In the genomic region with DNA sequence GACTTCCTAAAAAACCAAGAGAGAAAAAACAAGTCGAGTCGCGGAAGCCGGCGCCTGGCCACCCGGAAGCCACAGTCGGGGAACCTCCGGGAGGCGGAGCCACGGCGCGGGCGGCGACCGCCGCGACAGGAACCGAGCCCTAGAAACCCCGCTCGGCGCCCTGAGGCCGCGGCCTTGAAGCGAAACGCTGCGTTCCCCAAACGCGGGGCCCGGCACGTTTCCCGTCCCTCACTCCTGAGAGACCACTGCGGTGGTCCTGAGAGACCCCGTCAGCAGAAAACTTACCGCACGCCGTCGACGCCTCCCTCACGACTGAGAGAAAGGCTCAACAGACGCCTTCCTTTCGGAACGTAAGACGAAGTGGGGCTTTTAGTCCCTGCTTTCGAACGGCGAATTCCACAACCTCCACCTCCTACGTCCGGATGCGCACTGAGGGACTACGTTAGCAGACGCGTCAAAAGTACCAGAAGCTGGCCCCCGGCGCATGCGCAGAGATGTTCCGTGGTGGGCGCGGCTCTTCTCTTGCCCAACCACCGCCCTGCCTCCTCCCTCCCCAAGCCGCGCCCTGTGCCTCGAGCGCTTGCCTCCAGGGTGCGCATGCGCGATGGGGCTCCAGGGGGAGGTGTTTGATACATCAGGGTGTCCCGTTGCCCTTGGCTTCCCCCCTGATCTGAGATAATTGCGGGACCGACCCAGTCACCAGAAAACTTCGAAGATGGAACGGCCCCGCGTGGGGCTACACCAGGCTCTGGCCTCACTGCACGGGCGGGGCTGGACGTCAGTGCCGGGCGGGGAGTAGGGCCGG, we compare ENCODE assay signal across 8 cellular contexts. TPM values are rescaled to one million over a fixed set of nuclear protein-coding genes. Genes with fewer than 3 reads are reported as not detected.
DNase-seq lines count a peak whose midpoint lies in the region; ATAC-seq and TF ChIP-seq lines count a peak whose summit lies in the region.

A gene with protein sequence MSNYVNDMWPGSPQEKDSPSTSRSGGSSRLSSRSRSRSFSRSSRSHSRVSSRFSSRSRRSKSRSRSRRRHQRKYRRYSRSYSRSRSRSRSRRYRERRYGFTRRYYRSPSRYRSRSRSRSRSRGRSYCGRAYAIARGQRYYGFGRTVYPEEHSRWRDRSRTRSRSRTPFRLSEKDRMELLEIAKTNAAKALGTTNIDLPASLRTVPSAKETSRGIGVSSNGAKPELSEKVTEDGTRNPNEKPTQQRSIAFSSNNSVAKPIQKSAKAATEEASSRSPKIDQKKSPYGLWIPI (minus strand): TSS at position 431 of the 805 bp plus-strand sequence. CDS start 491 bp downstream, outside the sequence.

- H3K9me3 Mint-ChIP-seq in activated naive CD8-positive, alpha-beta T cell (ENCODE audit: low read depth): no peaks in the 10 kb centered on the region
- peaks cover 7% of the 10 kb centered on the region for H3K9me3 Mint-ChIP-seq in glutamatergic neuron (ENCODE audit: unreplicated experiment)

- H3K36me3 Mint-ChIP-seq in activated naive CD8-positive, alpha-beta T cell: peaks cover 17% of the 10 kb centered on the region
- H3K36me3 Mint-ChIP-seq in glutamatergic neuron (ENCODE audit: unreplicated experiment): no peaks in the 10 kb centered on the region

- H3K27ac ChIP-seq in osteoblast (ENCODE audit: low read depth, low read length) (peak within 1 kb of the TSS; percentile 99), thoracic aorta (peak within 1 kb of the TSS; percentile 100)

- H3K4me3 ChIP-seq in GM06990 (replicated peaks; ENCODE audit: low read depth, low read length) (peak within 1 kb of the TSS; percentile 88), osteoblast (ENCODE audit: insufficient read depth, low read length) (peak within 1 kb of the TSS; percentile 100), thoracic aorta (peak within 1 kb of the TSS; percentile 98)

- peaks cover 45% of the 10 kb centered on the region for H3K4me1 Mint-ChIP-seq in activated naive CD8-positive, alpha-beta T cell (ENCODE audit: low read depth)
- H3K4me1 Mint-ChIP-seq in glutamatergic neuron (ENCODE audit: low read depth, unreplicated experiment): peaks cover 10% of the 10 kb centered on the region

- H3K27ac Mint-ChIP-seq in activated naive CD8-positive, alpha-beta T cell: peak within 1 kb of the TSS; percentile 98
- peak within 1 kb of the TSS; percentile 97 for H3K27ac Mint-ChIP-seq in glutamatergic neuron (ENCODE audit: unreplicated experiment)

- peaks cover 10% of the 10 kb centered on the region for H3K36me3 ChIP-seq in GM06990 (ENCODE audit: control insufficient read depth, insufficient read depth, low read length)
- H3K36me3 ChIP-seq in osteoblast (ENCODE audit: insufficient read depth, low read length): peaks cover 37% of the 10 kb centered on the region
- H3K36me3 ChIP-seq in thoracic aorta: peaks cover 27% of the 10 kb centered on the region

- H3K27me3 ChIP-seq in GM06990 (replicated peaks; ENCODE audit: control insufficient read depth, insufficient read depth, low read length) (no peaks in the 10 kb centered on the region), osteoblast (ENCODE audit: insufficient read depth, low read length) (no peaks in the 10 kb centered on the region), thoracic aorta (replicated peaks; ENCODE audit: insufficient read depth) (no peaks in the 10 kb centered on the region)

- peaks cover 25% of the 10 kb centered on the region for H3K4me1 ChIP-seq in osteoblast (ENCODE audit: insufficient read depth, low read length)
- H3K4me1 ChIP-seq in thoracic aorta (ENCODE audit: control insufficient read depth in 1 of 2, low read depth in 2 of 2): peaks cover 20 to 35% of the 10 kb centered on the region in 2 donors

- peak within 1 kb of the TSS; percentile 87 for H3K4me2 ChIP-seq in osteoblast (ENCODE audit: insufficient read depth, low read length)

- H4K20me1 ChIP-seq in osteoblast (ENCODE audit: insufficient read depth, low read length): peaks cover 38% of the 10 kb centered on the region

- H3K4me3 Mint-ChIP-seq in activated naive CD8-positive, alpha-beta T cell: peak within 1 kb of the TSS; percentile 96
- H3K4me3 Mint-ChIP-seq in glutamatergic neuron (ENCODE audit: unreplicated experiment): peak within 1 kb of the TSS; percentile 98

- peak; percentile 98 for DNase-seq in GM06990 (ENCODE audit: extremely low read depth, insufficient read length)
- DNase-seq in NCI-H1092 treated with DMSO at 0.1 percent for 48 hours (lab: John Stamatoyannopoulos, UW): peak; percentile 100
- peak; percentile 93 for DNase-seq in SKM-1 (lab: John Stamatoyannopoulos, UW; ENCODE audit: unreplicated experiment)
- DNase-seq in glutamatergic neuron: peak; percentile 100
- peak; percentile 99 for DNase-seq in osteoblast (ENCODE audit: insufficient read length, low spot score, missing footprints)
- peak; percentile 99 for DNase-seq in thoracic aorta (ENCODE audit: low spot score)

- peak within 1 kb of the TSS; percentile 89 for H2AFZ ChIP-seq in osteoblast (ENCODE audit: low read length)

- TF ChIP-seq CTCF in GM06990 (IDR thresholded peaks at IDR 0.05; ENCODE audit: insufficient read depth, low read length, poor library complexity, severe bottlenecking) (no peak), glutamatergic neuron (IDR thresholded peaks at IDR 0.05; ENCODE audit: partially characterized antibody, unreplicated experiment) (peak; percentile 51), osteoblast (IDR thresholded peaks at IDR 0.05; ENCODE audit: extremely low read depth, low read depth, low read length) (no peak), thoracic aorta (IDR thresholded peaks at IDR 0.05) (no peak)

- peaks cover 46% of the 10 kb centered on the region for H3K79me2 ChIP-seq in osteoblast (ENCODE audit: insufficient read depth, low read length)

- H3K9me3 ChIP-seq in osteoblast (ENCODE audit: low read depth, low read length) (no peaks in the 10 kb centered on the region), thoracic aorta (no peaks in the 10 kb centered on the region)

- no peaks in the 10 kb centered on the region for H3K27me3 Mint-ChIP-seq in activated naive CD8-positive, alpha-beta T cell
- H3K27me3 Mint-ChIP-seq in glutamatergic neuron (ENCODE audit: unreplicated experiment): peaks cover 10% of the 10 kb centered on the region

- ATAC-seq in HG02588 (IDR thresholded peaks at IDR 0.05; ENCODE audit: unreplicated experiment) (peak; percentile 71), thoracic aorta (ENCODE audit: insufficient number of reproducible peaks, low FRiP score, low read depth) (peak; percentile 95)

RNA-seq across cellular contexts. Expression of the gene that starts here (rescaled TPM):
- total RNA-seq in glutamatergic neuron (ENCODE audit: unreplicated experiment): 83.4 TPM
- total RNA-seq in osteoblast: 102 and 103 TPM in 2 replicates
- 100 to 1,000 TPM; 193 to 208 TPM for total RNA-seq in thoracic aorta

Comparison
In these comparisons a context has a peak if more than half of its experiments do, and no peak if none do; other contexts are left out.
1. Peak in every context shown above with its lines: DNase-seq, ATAC-seq, H3K4me3 ChIP-seq and H3K27ac ChIP-seq.